ENCODE assay signal across 28 cellular contexts in genomic region chr5:1209896-1210776, GRCh38. TPM values are rescaled to one million over a fixed set of nuclear protein-coding genes. Genes with fewer than 3 reads are reported as not detected.
"Had no signal": no experiment of that assay in that cellular context is flagged by ENCODE, and none has a peak within 500 bp of the region (broad histone marks: within the 10 kb centered on the region; RNA-seq: fewer than 3 reads in every experiment).

No MANE protein-coding gene starts in this region.

- H3K4me1 ChIP-seq: breast epithelium, esophagus muscularis mucosa, upper lobe of left lung, vagina had no signal

- FAIRE-seq: keratinocyte had no signal

- DNase-seq: activated CD4-positive, alpha-beta T cell treated with anti-CD3 and anti-CD28 coated beads for 36 hours; activated CD4-positive, CD25-positive, alpha-beta regulatory T cell; activated CD8-positive, alpha-beta memory T cell treated with anti-CD3 and anti-CD28 coated beads, Interleukin-2, amount 10 ng/mL, durations not matched to agents 7 days and 5 days; activated CD8-positive, alpha-beta T cell treated with anti-CD3 and anti-CD28 coated beads, Interleukin-2, amount 10 ng/mL, durations not matched to agents 7 days and 5 days; activated T-cell treated with anti-CD3 and anti-CD28 coated beads, Interleukin-2, amount 50 U/mL, for 48 hours; central memory CD4-positive, alpha-beta T cell; endodermal cell; foreskin melanocyte; mesendoderm; nephron progenitor cell; ovary; stimulated activated CD4-positive, alpha-beta T cell treated with anti-CD3 and anti-CD28 coated beads, Interleukin-1b, Interleukin-23, amount 100 ng/mL, for 48 hours; stimulated activated CD4-positive, alpha-beta T cell treated with anti-CD3 and anti-CD28 coated beads, Interleukin-4, amount 100 ng/mL, for 4 hours; stimulated activated CD8-positive, alpha-beta memory T cell treated with anti-CD3 and anti-CD28 coated beads, Interleukin-4, amount 100 ng/mL, for 48 hours; stimulated activated naive CD8-positive, alpha-beta T cell treated with anti-CD3 and anti-CD28 coated beads, Interleukin-15, amount 100 ng/mL, for 72 hours; substantia nigra; T-helper 1 cell had no signal

- H3K9me3 ChIP-seq: breast epithelium, ovary, upper lobe of left lung, vagina had no signal

- ATAC-seq: activated CD4-positive, alpha-beta T cell treated with anti-CD3 and anti-CD28 coated beads for 36 hours; activated CD8-positive, alpha-beta memory T cell treated with anti-CD3 and anti-CD28 coated beads, Interleukin-2, amount 10 ng/mL, durations not matched to agents 7 days and 5 days; activated CD8-positive, alpha-beta T cell treated with anti-CD3 and anti-CD28 coated beads, Interleukin-2, amount 10 ng/mL, durations not matched to agents 7 days and 5 days; stimulated activated memory B cell treated with anti-CD40 and anti-IgM and Interleukin-4, amounts not matched to agents 10 μg/mL and 1 μg/mL and 100 μg/mL, for 72 hours; stimulated activated naive CD8-positive, alpha-beta T cell treated with anti-CD3 and anti-CD28 coated beads, Interleukin-15, amount 100 ng/mL, for 72 hours had no signal

- H3K27ac ChIP-seq: breast epithelium, esophagus muscularis mucosa, ovary, upper lobe of left lung, vagina had no signal

- H3K27me3 ChIP-seq: ovary, upper lobe of left lung, vagina had no signal

- H3K36me3 ChIP-seq: breast epithelium, esophagus muscularis mucosa, ovary, upper lobe of left lung, vagina had no signal

- H3K4me3 ChIP-seq: breast epithelium, esophagus muscularis mucosa, lung, ovary, smooth muscle cell, upper lobe of left lung, vagina had no signal

RNA-seq across cellular contexts. Expression of gene SLC6A19, which starts 8.7 kb away (rescaled TPM):
- total RNA-seq: activated CD4-positive, alpha-beta T cell treated with anti-CD3 and anti-CD28 coated beads for 36 hours; activated CD8-positive, alpha-beta memory T cell treated with anti-CD3 and anti-CD28 coated beads, Interleukin-2, amount 10 ng/mL, durations not matched to agents 7 days and 5 days; activated CD8-positive, alpha-beta T cell treated with anti-CD3 and anti-CD28 coated beads, Interleukin-2, amount 10 ng/mL, durations not matched to agents 7 days and 5 days; activated T-helper 2 cell treated with anti-CD3 and anti-CD28 coated beads, Interferon-gamma antibody, Interleukin-2, Interleukin-4, amounts not matched to agents 10 μg/mL and 5 μg/mL and 100 μg/mL, durations not matched to agents 14 hours and 24 hours and 36 hours; breast epithelium; esophagus muscularis mucosa; smooth muscle cell; vagina had no signal

RNA-seq across cellular contexts. Expression of gene SLC6A18, which starts 15.0 kb away (rescaled TPM):
- total RNA-seq: activated CD4-positive, alpha-beta T cell treated with anti-CD3 and anti-CD28 coated beads for 36 hours; activated CD8-positive, alpha-beta memory T cell treated with anti-CD3 and anti-CD28 coated beads, Interleukin-2, amount 10 ng/mL, durations not matched to agents 7 days and 5 days; activated CD8-positive, alpha-beta T cell treated with anti-CD3 and anti-CD28 coated beads, Interleukin-2, amount 10 ng/mL, durations not matched to agents 7 days and 5 days; activated T-helper 2 cell treated with anti-CD3 and anti-CD28 coated beads, Interferon-gamma antibody, Interleukin-2, Interleukin-4, amounts not matched to agents 10 μg/mL and 5 μg/mL and 100 μg/mL, durations not matched to agents 14 hours and 24 hours and 36 hours; breast epithelium; endodermal cell; esophagus muscularis mucosa; lung; mucosa of gallbladder; ovary; progenitor cell of endocrine pancreas; smooth muscle cell; upper lobe of left lung; vagina had no signal
